Comparison of ENCODE assay signal across 1 cellular context in genomic region chr1:223707270-223708000, GRCh38.
TF ChIP-seq lines count a peak whose summit lies in the region.

No MANE protein-coding gene starts in this region.

TF ChIP-seq in K562, 482 proteins besides CTCF, POLR2A, EP300 and RAD21 (continued from another document):
- TF ChIP-seq CREB3 (tag; conservative IDR thresholded peaks at IDR 0.05; ENCODE audit: low read depth), result no peak
- TF ChIP-seq CEBPB (tag; IDR thresholded peaks at IDR 0.05), result no peak
- no peak for TF ChIP-seq FOXJ3 (CRISPR knock-in tag; IDR thresholded peaks at IDR 0.05)
- no peak for TF ChIP-seq HDAC8 (tag; IDR thresholded peaks at IDR 0.05)
- TF ChIP-seq CAMTA2 (CRISPR knock-in tag; conservative IDR thresholded peaks at IDR 0.05), result no peak
- TF ChIP-seq NKRF (IDR thresholded peaks at IDR 0.05; ENCODE audit: borderline replicate concordance), result 0 out of 2 replicates have a peak, but pooled peaks have one; percentile 47
